1 cellular context compared by ENCODE assay signal in genomic region chr19:4328243-4328990, GRCh38.
A peak's percentile ranks its signal among the peaks of the same experiment; 100 is the strongest.
TF ChIP-seq lines count a peak whose summit lies in the region.

No MANE protein-coding gene starts in this region.

TF ChIP-seq in HEK293, 187 proteins besides CTCF, POLR2A, EP300 and RAD21 (continued from another document):
- TF ChIP-seq ZNF362 (tag by site-specific recombination; IDR thresholded peaks at IDR 0.05) (no peak), ZNF768 (tag by site-specific recombination; IDR thresholded peaks at IDR 0.05) (no peak), ZNF335 (tag by site-specific recombination; conservative IDR thresholded peaks at IDR 0.05) (no peak), KLF8 (tag by site-specific recombination; IDR thresholded peaks at IDR 0.05) (peak; percentile 82; the same call in 1 of the 2 replicates), ZFHX2 (tag by site-specific recombination; conservative IDR thresholded peaks at IDR 0.05) (peak; percentile 62; the same call in 1 of the 2 replicates), ZNF558 (tag by site-specific recombination; IDR thresholded peaks at IDR 0.05) (no peak), SP3 (tag by site-specific recombination; IDR thresholded peaks at IDR 0.05) (peak; percentile 59)
